ENCODE assay signal across 8 cellular contexts in the genomic region with DNA sequence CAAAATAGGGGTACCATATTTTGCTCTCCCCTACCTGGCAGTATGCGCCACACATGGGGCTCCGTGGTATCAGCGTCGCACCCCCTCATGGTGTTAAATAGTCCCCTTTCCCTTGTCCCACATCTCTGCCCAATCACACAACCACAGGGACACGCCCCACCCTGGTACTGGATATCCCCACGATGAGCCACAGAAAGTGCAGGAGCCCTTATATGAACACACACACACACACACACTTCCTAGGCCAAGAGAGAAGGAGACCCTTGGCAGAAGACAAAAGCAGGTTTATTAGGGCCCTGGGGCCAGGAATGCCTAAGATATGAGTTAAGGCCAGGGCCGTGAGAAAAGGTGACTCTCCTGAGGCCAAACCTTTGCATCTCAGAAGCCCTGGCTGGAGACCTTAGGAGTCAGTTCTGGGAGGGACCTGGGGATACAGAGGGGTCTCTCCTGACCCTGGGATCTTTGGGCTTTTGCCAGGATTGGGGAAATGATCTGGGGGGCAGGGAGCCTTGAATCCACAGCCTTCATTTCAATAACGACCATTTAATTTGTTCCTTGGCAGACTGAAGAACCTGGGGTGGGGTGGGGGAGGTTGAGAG. TPM values are rescaled to one million over a fixed set of nuclear protein-coding genes. Genes with fewer than 3 reads are reported as not detected.
DNase-seq lines count a peak whose midpoint lies in the region; ATAC-seq and TF ChIP-seq lines count a peak whose summit lies in the region.

No MANE protein-coding gene starts in this region.

- peak overlapping the region; percentile 57 for H3K27ac ChIP-seq in smooth muscle cell (ENCODE audit: low read depth)

- H4K20me1 ChIP-seq in smooth muscle cell (ENCODE audit: low read depth), result no peaks in the 10 kb centered on the region

- ATAC-seq in T-helper 17 cell (no peak), GM18873 (IDR thresholded peaks at IDR 0.05; ENCODE audit: low FRiP score, unreplicated experiment) (no peak), HG03095 (IDR thresholded peaks at IDR 0.05; ENCODE audit: unreplicated experiment) (no peak)

- H3K9me3 Mint-ChIP-seq in glutamatergic neuron (ENCODE audit: unreplicated experiment), result peaks cover 7% of the 10 kb centered on the region

- TF ChIP-seq CTCF in glutamatergic neuron (IDR thresholded peaks at IDR 0.05; ENCODE audit: partially characterized antibody, unreplicated experiment) (no peak), smooth muscle cell (IDR thresholded peaks at IDR 0.05; ENCODE audit: borderline replicate concordance, insufficient read depth, poor library complexity, severe bottlenecking) (no peak)

- H3K36me3 ChIP-seq in smooth muscle cell (ENCODE audit: low read depth), result no peaks in the 10 kb centered on the region

- no peak overlapping the region for H2AFZ ChIP-seq in smooth muscle cell (ENCODE audit: low read depth)

- peaks cover 10% of the 10 kb centered on the region for H3K27me3 Mint-ChIP-seq in T-helper 17 cell
- H3K27me3 Mint-ChIP-seq in glutamatergic neuron (ENCODE audit: unreplicated experiment), result peaks cover 14% of the 10 kb centered on the region

- no peaks in the 10 kb centered on the region for H3K9me3 ChIP-seq in T-helper 17 cell (ENCODE audit: control insufficient read depth, low read length, poor library complexity, severe bottlenecking)
- H3K9me3 ChIP-seq in smooth muscle cell (replicated peaks; ENCODE audit: low read depth), result no peaks in the 10 kb centered on the region

- peaks cover 29% of the 10 kb centered on the region for H3K4me1 ChIP-seq in smooth muscle cell (ENCODE audit: low read depth)

- peak overlapping the region; percentile 55 for H3K4me3 ChIP-seq in smooth muscle cell

- WGBS in smooth muscle cell (ENCODE audit: low lambda C conversion rate), result 50% methylated on average over 8 of the region's 8 CpGs

- H3K79me2 ChIP-seq in smooth muscle cell (ENCODE audit: low read depth), result no peaks in the 10 kb centered on the region

- H3K4me1 Mint-ChIP-seq in T-helper 17 cell (peaks cover 30% of the 10 kb centered on the region), glutamatergic neuron (ENCODE audit: low read depth, unreplicated experiment) (peaks cover 5% of the 10 kb centered on the region)

- no peak overlapping the region for H3K9ac ChIP-seq in smooth muscle cell (ENCODE audit: low read depth)

- H3K27me3 ChIP-seq in smooth muscle cell (ENCODE audit: low read depth), result no peaks in the 10 kb centered on the region

- DNase-seq in DMS53 (lab: John Stamatoyannopoulos, UW) (peak; percentile 62), DMS53 treated with DMSO at 0.1 percent for 48 hours (lab: John Stamatoyannopoulos, UW; ENCODE audit: unreplicated experiment) (no peak), T-helper 17 cell (no peak), glutamatergic neuron (no peak), smooth muscle cell (lab: John Stamatoyannopoulos, UW; ENCODE audit: unreplicated experiment) (no peak), DMS79 treated with DMSO at 0.1 percent for 48 hours (lab: John Stamatoyannopoulos, UW) (no peak)

- H3K27ac Mint-ChIP-seq in T-helper 17 cell, result no peak overlapping the region
- no peak overlapping the region for H3K27ac Mint-ChIP-seq in glutamatergic neuron (ENCODE audit: unreplicated experiment)

- H3K4me3 Mint-ChIP-seq in T-helper 17 cell (peak overlapping the region; percentile 97), glutamatergic neuron (ENCODE audit: unreplicated experiment) (peak overlapping the region; percentile 93)

- H3K36me3 Mint-ChIP-seq in T-helper 17 cell (ENCODE audit: low read depth), result peaks cover 2% of the 10 kb centered on the region
- no peaks in the 10 kb centered on the region for H3K36me3 Mint-ChIP-seq in glutamatergic neuron (ENCODE audit: unreplicated experiment)

- H3K4me2 ChIP-seq in smooth muscle cell, result peak overlapping the region; percentile 96

- H3F3A ChIP-seq in smooth muscle cell (ENCODE audit: low read depth), result peaks cover 4% of the 10 kb centered on the region

RNA-seq across cellular contexts. Expression of a gene that starts 11.6 kb away (rescaled TPM):
- total RNA-seq in T-helper 17 cell (1 to 10 TPM in 1 of 2 donors, not detected in 1; 1.0 TPM), glutamatergic neuron (ENCODE audit: unreplicated experiment) (not detected), smooth muscle cell (70.6 and 91.8 TPM in 2 replicates)
- 193 and 257 TPM in 2 replicates for polyA plus RNA-seq in smooth muscle cell

RNA-seq across cellular contexts. Expression of a gene that starts 22.2 kb away (rescaled TPM):
- total RNA-seq in T-helper 17 cell (10 to 100 TPM; 41.2 to 42.2 TPM), glutamatergic neuron (ENCODE audit: unreplicated experiment) (190 TPM), smooth muscle cell (101 and 103 TPM in 2 replicates)
- polyA plus RNA-seq in smooth muscle cell, result 61.0 and 67.6 TPM in 2 replicates

RNA-seq across cellular contexts. Expression of a gene that starts 55.1 kb away (rescaled TPM):
- total RNA-seq in T-helper 17 cell (100 to 1,000 TPM; 228 to 231 TPM), glutamatergic neuron (ENCODE audit: unreplicated experiment) (196 TPM), smooth muscle cell (79.6 and 85.6 TPM in 2 replicates)
- 119 and 121 TPM in 2 replicates for polyA plus RNA-seq in smooth muscle cell

Comparison
In these comparisons a context has a peak if more than half of its experiments do, and no peak if none do; other contexts are left out.
1. RNA of a gene that starts 11.6 kb away (total RNA-seq): 70.6 to 91.8 TPM in smooth muscle cell; 1.0 TPM in T-helper 17 cell and not detected in glutamatergic neuron (single experiment); every median in the first group is over 10 times any median in the second.